In genomic region chr2:116511426-116511825, GRCh38 we compare ENCODE assay signal across 1 cellular context.
TF ChIP-seq lines count a peak whose summit lies in the region.

No MANE protein-coding gene starts in this region.

TF ChIP-seq in GM23338, 12 proteins besides CTCF, POLR2A, EP300 and RAD21 (continued from another document):
- TF ChIP-seq EZH2phosphoT487 (IDR thresholded peaks at IDR 0.05; ENCODE audit: unreplicated experiment) (no peak), EZH2 (IDR thresholded peaks at IDR 0.05; ENCODE audit: low read depth, unreplicated experiment) (no peak)
